30 cellular contexts compared by ENCODE assay signal in the genomic region with DNA sequence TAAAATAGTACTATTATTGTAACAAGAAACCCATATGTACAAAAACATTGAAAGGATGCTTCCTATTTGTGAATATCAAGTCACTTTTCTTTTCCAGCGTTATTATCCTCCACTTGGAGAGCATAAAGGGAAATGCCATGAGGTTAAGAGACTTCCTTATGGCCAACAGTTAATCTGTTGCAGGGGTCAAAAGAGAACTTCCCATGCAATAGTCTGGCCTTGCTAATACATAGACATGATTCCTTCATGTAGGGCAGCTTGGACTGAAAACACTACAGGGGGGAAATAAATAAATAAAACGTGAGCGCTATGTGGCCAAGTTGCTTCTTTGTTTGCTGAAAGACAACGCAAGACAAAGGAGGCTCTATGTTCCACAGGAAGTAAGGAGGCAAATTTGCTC.
"Had no signal": no experiment of that assay in that cellular context is flagged by ENCODE, and none has a peak within 500 bp of the region (broad histone marks: within the 10 kb centered on the region; RNA-seq: fewer than 3 reads in every experiment).

No MANE protein-coding gene starts in this region.

- DNase-seq: activated CD4-positive, alpha-beta T cell treated with anti-CD3 and anti-CD28 coated beads for 4 hours; activated CD4-positive, alpha-beta T cell treated with anti-CD3 and anti-CD28 coated beads, Interleukin-2, amount 10 ng/mL, durations not matched to agents 7 days and 5 days; activated CD4-positive, alpha-beta T cell treated with anti-CD3 and anti-CD28 coated beads, Interleukin-2, amount 50 U/mL, for 4 hours; activated CD4-positive, CD25-positive, alpha-beta regulatory T cell; activated CD4-positive, CD25-positive, alpha-beta regulatory T cell treated with anti-CD3 and anti-CD28 coated beads, Interleukin-2, amount 50 U/mL, for 72 hours; activated CD8-positive, alpha-beta memory T cell treated with anti-CD3 and anti-CD28 coated beads for 24 hours; activated CD8-positive, alpha-beta T cell treated with anti-CD3 and anti-CD28 coated beads for 36 hours; activated effector memory CD4-positive, alpha-beta T cell treated with Interleukin-2 at 50 U/mL for 16 hours; activated gamma-delta T cell treated with Interleukin-2 at 50 U/mL for 16 hours; activated naive CD4-positive, alpha-beta T cell treated with anti-CD3 and anti-CD28 coated beads, Interleukin-2, amount 50 U/mL, for 16 hours; activated naive CD4-positive, alpha-beta T cell treated with Interleukin-2 at 50 U/mL for 16 hours; activated T-cell treated with anti-CD3 and anti-CD28 coated beads, Interleukin-2, amount 50 U/mL, for 4 hours; amniotic stem cell; anterior cingulate cortex; brain microvascular endothelial cell; effector CD4-positive, alpha-beta T cell; effector memory CD8-positive, alpha-beta T cell; esophagus squamous epithelium; foreskin melanocyte; head of caudate nucleus; hippocampal formation; T1000 had no signal

- H3K9me3 ChIP-seq: esophagus squamous epithelium had no signal

- H3K27me3 Mint-ChIP-seq: activated CD4-positive, alpha-beta T cell treated with anti-CD3 and anti-CD28 coated beads, Interleukin-2, amount 10 ng/mL, durations not matched to agents 7 days and 5 days; central memory CD8-positive, alpha-beta T cell; dendritic cell treated with granulocyte-macrophage colony-stimulating factor and Interleukin-4, amounts not matched to agents 40 ng/mL and 50 ng/mL, for 4 days; effector memory CD8-positive, alpha-beta T cell had no signal

- H3K4me3 Mint-ChIP-seq: activated CD4-positive, alpha-beta T cell treated with anti-CD3 and anti-CD28 coated beads, Interleukin-2, amount 10 ng/mL, durations not matched to agents 7 days and 5 days; activated CD8-positive, alpha-beta T cell treated with anti-CD3 and anti-CD28 coated beads for 36 hours; activated naive CD8-positive, alpha-beta T cell; activated T-cell treated with anti-CD3 and anti-CD28 coated beads, Interleukin-2, amount 50 U/mL, for 4 hours; activated T-helper 17 cell treated with anti-CD3 and anti-CD28 coated beads, Interleukin-2, amount 50 U/mL, for 72 hours; central memory CD8-positive, alpha-beta T cell; dendritic cell treated with granulocyte-macrophage colony-stimulating factor and Interleukin-4, amounts not matched to agents 40 ng/mL and 50 ng/mL, for 4 days; effector memory CD8-positive, alpha-beta T cell; T-helper 1 cell treated with Interleukin-12 subunit alpha and Interleukin-12 subunit beta and Interleukin-4 antibody, amounts not matched to agents 30 μg/mL and 1 μg/mL, for 36 hours; T-helper 2 cell treated with Interferon-gamma antibody and Interleukin-4, amounts not matched to agents 5 μg/mL and 100 μg/mL, for 36 hours had no signal

- ATAC-seq: activated CD8-positive, alpha-beta T cell treated with anti-CD3 and anti-CD28 coated beads for 36 hours; activated T-cell treated with anti-CD3 and anti-CD28 coated beads, Interleukin-2, amount 50 U/mL, for 4 hours; activated T-helper 17 cell treated with anti-CD3 and anti-CD28 coated beads, Interleukin-2, amount 50 U/mL, for 72 hours; effector memory CD8-positive, alpha-beta T cell had no signal

- H3K4me3 ChIP-seq: coronary artery, esophagus squamous epithelium had no signal

- H3K27ac ChIP-seq: brain microvascular endothelial cell, coronary artery, epithelial cell of prostate, esophagus squamous epithelium had no signal

- H3K36me3 ChIP-seq: brain microvascular endothelial cell, esophagus squamous epithelium had no signal

- H3K27ac Mint-ChIP-seq: activated CD4-positive, alpha-beta T cell treated with anti-CD3 and anti-CD28 coated beads, Interleukin-2, amount 10 ng/mL, durations not matched to agents 7 days and 5 days; activated CD8-positive, alpha-beta T cell treated with anti-CD3 and anti-CD28 coated beads for 36 hours; activated naive CD8-positive, alpha-beta T cell; activated T-helper 17 cell treated with anti-CD3 and anti-CD28 coated beads, Interleukin-2, amount 50 U/mL, for 72 hours; dendritic cell treated with granulocyte-macrophage colony-stimulating factor and Interleukin-4, amounts not matched to agents 40 ng/mL and 50 ng/mL, for 4 days; effector memory CD8-positive, alpha-beta T cell; T-helper 1 cell treated with Interleukin-12 subunit alpha and Interleukin-12 subunit beta and Interleukin-4 antibody, amounts not matched to agents 30 μg/mL and 1 μg/mL, for 36 hours; T-helper 2 cell treated with Interferon-gamma antibody and Interleukin-4, amounts not matched to agents 5 μg/mL and 100 μg/mL, for 36 hours had no signal

- H3K4me1 Mint-ChIP-seq: activated CD4-positive, alpha-beta T cell treated with anti-CD3 and anti-CD28 coated beads, Interleukin-2, amount 10 ng/mL, durations not matched to agents 7 days and 5 days; activated T-helper 17 cell treated with anti-CD3 and anti-CD28 coated beads, Interleukin-2, amount 50 U/mL, for 72 hours; central memory CD8-positive, alpha-beta T cell had no signal

- H3K36me3 Mint-ChIP-seq: activated naive CD8-positive, alpha-beta T cell had no signal

- H3K9me3 Mint-ChIP-seq: activated CD4-positive, alpha-beta T cell treated with anti-CD3 and anti-CD28 coated beads, Interleukin-2, amount 10 ng/mL, durations not matched to agents 7 days and 5 days; activated CD8-positive, alpha-beta T cell treated with anti-CD3 and anti-CD28 coated beads for 36 hours; activated T-cell treated with anti-CD3 and anti-CD28 coated beads, Interleukin-2, amount 50 U/mL, for 4 hours; activated T-helper 17 cell treated with anti-CD3 and anti-CD28 coated beads, Interleukin-2, amount 50 U/mL, for 72 hours; central memory CD8-positive, alpha-beta T cell; dendritic cell treated with granulocyte-macrophage colony-stimulating factor and Interleukin-4, amounts not matched to agents 40 ng/mL and 50 ng/mL, for 4 days; effector memory CD8-positive, alpha-beta T cell; T-helper 1 cell treated with Interleukin-12 subunit alpha and Interleukin-12 subunit beta and Interleukin-4 antibody, amounts not matched to agents 30 μg/mL and 1 μg/mL, for 36 hours; T-helper 2 cell treated with Interferon-gamma antibody and Interleukin-4, amounts not matched to agents 5 μg/mL and 100 μg/mL, for 36 hours had no signal

- H3K4me1 ChIP-seq: esophagus squamous epithelium had no signal

- H3K27me3 ChIP-seq: brain microvascular endothelial cell, esophagus squamous epithelium had no signal
